Comparison of ENCODE assay signal across 14 cellular contexts in the genomic region with DNA sequence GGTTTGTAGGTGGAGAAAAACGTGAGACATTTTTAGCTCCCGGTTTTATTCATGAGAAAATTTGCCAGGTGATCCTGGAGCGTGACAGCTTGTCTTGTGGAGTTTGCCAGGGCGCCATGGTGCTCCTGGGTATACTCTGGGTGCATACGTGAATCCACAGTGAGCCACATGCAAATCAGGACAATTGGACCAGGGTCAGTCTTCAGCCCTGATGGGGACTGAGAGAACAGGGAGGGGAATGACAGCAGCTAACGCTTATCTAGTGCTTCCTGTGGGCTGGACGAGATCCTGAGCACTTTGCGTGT.
A peak's percentile ranks its signal among the peaks of the same experiment; 100 is the strongest.
DNase-seq lines count a peak whose midpoint lies in the region; ATAC-seq lines count a peak whose summit lies in the region.
"Had no signal": no experiment of that assay in that cellular context is flagged by ENCODE, and none has a peak within 500 bp of the region (broad histone marks: within the 10 kb centered on the region; RNA-seq: fewer than 3 reads in every experiment).

No MANE protein-coding gene starts in this region.

- intact Hi-C loops in head of caudate nucleus (cut with DNase I): no loop called here

- DNase-seq in Daoy (ENCODE audit: low read depth) (peak; percentile 55), head of caudate nucleus (peak in 24 of 42 donors; percentile 24 to 78 (median 59)), skeletal muscle cell (ENCODE audit: low read depth) (no peak), NCI-H345 (lab: John Stamatoyannopoulos, UW) (no peak)
- DNase-seq in activated naive CD4-positive, alpha-beta T cell treated with anti-CD3 and anti-CD28 coated beads, Interleukin-2, amount 50 U/mL, for 72 hours (ENCODE audit: low spot score in 2 of 2): no peak
- DNase-seq: activated effector memory CD4-positive, alpha-beta T cell treated with anti-CD3 and anti-CD28 coated beads, Interleukin-2, amount 50 U/mL, for 16 hours; CD8-positive, alpha-beta memory T cell; NCI-H510A treated with DMSO at 0.1 percent for 48 hours; stimulated activated naive CD4-positive, alpha-beta T cell treated with Interleukin-2 at 50 U/mL for 16 hours had no signal

- H3K9me3 Mint-ChIP-seq in activated naive CD4-positive, alpha-beta T cell treated with anti-CD3 and anti-CD28 coated beads, Interleukin-2, amount 50 U/mL, for 72 hours: peaks cover 0 to 4% of the 10 kb centered on the region in 2 donors
- H3K9me3 Mint-ChIP-seq: CD8-positive, alpha-beta memory T cell had no signal

- H3K4me3 ChIP-seq in skeletal muscle cell (ENCODE audit: low read depth, low read length): peak overlapping the region; percentile 17
- H3K4me3 ChIP-seq: GM12878 had no signal

- no peaks in the 10 kb centered on the region for H3K36me3 Mint-ChIP-seq in activated naive CD4-positive, alpha-beta T cell treated with anti-CD3 and anti-CD28 coated beads, Interleukin-2, amount 50 U/mL, for 72 hours
- H3K36me3 Mint-ChIP-seq: CD8-positive, alpha-beta memory T cell had no signal

- H3K27ac ChIP-seq in angular gyrus (ENCODE audit: low read depth, low read length): peak overlapping the region; percentile 42

- no peak overlapping the region for H3K27ac Mint-ChIP-seq in activated naive CD4-positive, alpha-beta T cell treated with anti-CD3 and anti-CD28 coated beads, Interleukin-2, amount 50 U/mL, for 72 hours
- H3K27ac Mint-ChIP-seq: CD8-positive, alpha-beta memory T cell had no signal

- ATAC-seq in GM19395 (IDR thresholded peaks at IDR 0.05; ENCODE audit: unreplicated experiment) (no peak), GM21576 (IDR thresholded peaks at IDR 0.05; ENCODE audit: unreplicated experiment) (no peak)
- ATAC-seq in activated naive CD4-positive, alpha-beta T cell treated with anti-CD3 and anti-CD28 coated beads, Interleukin-2, amount 50 U/mL, for 72 hours: no peak
- ATAC-seq: left lobe of liver had no signal

Comparison
In these comparisons a context has a peak if more than half of its experiments do, and no peak if none do; other contexts are left out.
1. DNase-seq: peak in Daoy (single experiment) and head of caudate nucleus (24 of 42); none in skeletal muscle cell (single experiment), NCI-H345 (single experiment) and activated naive CD4-positive, alpha-beta T cell treated with anti-CD3 and anti-CD28 coated beads, Interleukin-2, amount 50 U/mL, for 72 hours (0 of 2).